In genomic region chr13:41017153-41017552, GRCh38 we compare ENCODE assay signal across 1 cellular context.
TF ChIP-seq lines count a peak whose summit lies in the region.

No MANE protein-coding gene starts in this region.

TF ChIP-seq in GM23338, 12 proteins besides CTCF, POLR2A, EP300 and RAD21 (continued from another document):
- TF ChIP-seq ZNF114 (CRISPR knock-in tag; IDR thresholded peaks at IDR 0.05) (no peak), ZNF331 (CRISPR knock-in tag; IDR thresholded peaks at IDR 0.05; ENCODE audit: low read depth) (no peak), REST (IDR thresholded peaks at IDR 0.05; ENCODE audit: unreplicated experiment) (no peak), POLR2AphosphoS5 (IDR thresholded peaks at IDR 0.05; ENCODE audit: low read depth) (no peak), EZH2phosphoT487 (IDR thresholded peaks at IDR 0.05; ENCODE audit: unreplicated experiment) (no peak), NANOG (IDR thresholded peaks at IDR 0.05; ENCODE audit: borderline replicate concordance) (no peak)
